In the genomic region with DNA sequence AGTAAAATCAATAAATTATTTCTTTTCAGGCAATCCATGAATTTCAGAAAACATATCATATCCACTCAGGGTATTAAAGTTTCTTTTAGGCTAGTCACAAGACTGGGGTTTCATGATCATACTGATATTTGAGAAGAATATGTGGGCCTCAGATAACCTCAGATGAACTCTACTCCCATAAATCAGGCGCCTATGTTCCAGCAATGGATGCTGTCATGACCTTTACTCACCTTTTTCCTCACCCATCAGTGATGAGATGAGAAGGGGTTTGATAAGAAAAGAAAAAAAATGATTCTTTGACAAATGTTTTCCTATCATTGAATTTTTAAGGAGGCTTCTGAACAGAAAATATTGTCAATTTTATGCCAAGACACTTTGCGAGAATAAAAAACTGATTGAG, we compare ENCODE assay signal across 26 cellular contexts.
"Had no signal": no experiment of that assay in that cellular context is flagged by ENCODE, and none has a peak within 500 bp of the region (broad histone marks: within the 10 kb centered on the region; RNA-seq: fewer than 3 reads in every experiment).

No MANE protein-coding gene starts in this region.

- DNase-seq: naive thymus-derived CD4-positive, alpha-beta T cell; natural killer cell; nucleus accumbens; pancreas; psoas muscle; right cardiac atrium; right lobe of liver; sigmoid colon; small intestine; stimulated activated CD4-positive, alpha-beta T cell treated with anti-CD3 and anti-CD28 coated beads, Interleukin-15, amount 100 ng/mL, for 24 hours; stimulated activated CD4-positive, alpha-beta T cell treated with anti-CD3 and anti-CD28 coated beads, Interleukin-2, amount 100 ng/mL, for 24 hours; stimulated activated CD4-positive, alpha-beta T cell treated with anti-CD3 and anti-CD28 coated beads, Interleukin-2, amount 100 ng/mL, for 48 hours; stimulated activated CD4-positive, alpha-beta T cell treated with anti-CD3 and anti-CD28 coated beads, Interleukin-4, amount 100 ng/mL, for 24 hours; stimulated activated naive CD4-positive, alpha-beta T cell; stimulated activated naive CD8-positive, alpha-beta T cell treated with anti-CD3 and anti-CD28 coated beads, Interleukin-15, amount 100 ng/mL, for 72 hours; stimulated activated naive CD8-positive, alpha-beta T cell treated with anti-CD3 and anti-CD28 coated beads, Interleukin-15, Interleukin-2, amounts not matched to agents 100 U/mL and 50 U/mL, for 24 hours; substantia nigra; testis; tibial artery; transverse colon; upper lobe of right lung; uterus had no signal

- H3K4me2 ChIP-seq: neural progenitor cell had no signal

- H3K36me3 ChIP-seq: neural progenitor cell, neutrophil, pancreas, right lobe of liver, sigmoid colon, suprapubic skin, tibial artery, transverse colon, upper lobe of right lung, uterus had no signal

- H3K9me3 ChIP-seq: neutrophil, pancreas, psoas muscle, right lobe of liver, sigmoid colon, suprapubic skin, testis, tibial artery, transverse colon, upper lobe of right lung, uterus had no signal

- H3K4me3 ChIP-seq: neural progenitor cell, pancreas, psoas muscle, right lobe of liver, sigmoid colon, suprapubic skin, testis, tibial artery, transverse colon, upper lobe of right lung, uterus had no signal

- H3K9ac ChIP-seq: neural progenitor cell had no signal

- H3K27me3 ChIP-seq: neural progenitor cell, neutrophil, pancreas, right lobe of liver, sigmoid colon, suprapubic skin, testis, tibial artery, transverse colon, upper lobe of right lung, uterus had no signal

- H3K4me1 ChIP-seq: pancreas, psoas muscle, right lobe of liver, sigmoid colon, suprapubic skin, testis, tibial artery, transverse colon, upper lobe of right lung, uterus had no signal

- ATAC-seq: naive thymus-derived CD4-positive, alpha-beta T cell; natural killer cell; pancreas; psoas muscle; right cardiac atrium; right lobe of liver; stimulated activated memory B cell treated with anti-CD40 and anti-IgM and Interleukin-4, amounts not matched to agents 10 μg/mL and 1 μg/mL and 100 μg/mL, for 72 hours; stimulated activated naive CD8-positive, alpha-beta T cell treated with anti-CD3 and anti-CD28 coated beads, Interleukin-15, amount 100 ng/mL, for 72 hours; stimulated activated naive CD8-positive, alpha-beta T cell treated with anti-CD3 and anti-CD28 coated beads, Interleukin-15, Interleukin-2, amounts not matched to agents 100 U/mL and 50 U/mL, for 24 hours; upper lobe of right lung had no signal

- H3K27ac ChIP-seq: neural progenitor cell, neutrophil, pancreas, psoas muscle, right lobe of liver, sigmoid colon, suprapubic skin, testis, tibial artery, transverse colon, upper lobe of right lung, uterus had no signal

- H2AFZ ChIP-seq: neural progenitor cell had no signal
